ENCODE assay signal across 1 cellular context in genomic region chr4:98658287-98659105, GRCh38.
TF ChIP-seq lines count a peak whose summit lies in the region.

Gene TSPAN5 (minus strand): TSS chr4:98658611.

TF ChIP-seq in HepG2, 621 proteins besides CTCF, POLR2A, EP300 and RAD21 (continued from another document):
- TF ChIP-seq UBTF (CRISPR knock-in tag; IDR thresholded peaks at IDR 0.05) (peak; percentile 59; the same call in 1 of the 2 replicates), RXRB (CRISPR knock-in tag; IDR thresholded peaks at IDR 0.05; ENCODE audit: borderline replicate concordance) (no peak), MTF2 (CRISPR knock-in tag; IDR thresholded peaks at IDR 0.05; ENCODE audit: borderline replicate concordance) (0 out of 2 replicates have a peak, but pooled peaks have one; percentile 40), RFXAP (CRISPR knock-in tag; IDR thresholded peaks at IDR 0.05; ENCODE audit: borderline replicate concordance) (no peak), ZKSCAN5 (CRISPR knock-in tag; IDR thresholded peaks at IDR 0.05) (no peak), ZC3H13 (CRISPR knock-in tag; IDR thresholded peaks at IDR 0.05) (no peak), ZNF142 (CRISPR knock-in tag; IDR thresholded peaks at IDR 0.05) (peak; percentile 26; the same call in 1 of the 2 replicates), HNF4G (IDR thresholded peaks at IDR 0.05; ENCODE audit: borderline replicate concordance, low read depth, low read length) (no peak), HNF4G (CRISPR knock-in tag; IDR thresholded peaks at IDR 0.05; ENCODE audit: borderline replicate concordance, low read depth) (no peak), TEF (CRISPR knock-in tag; IDR thresholded peaks at IDR 0.05) (no peak), SRSF1 (optimal IDR thresholded peaks at IDR 0.05; ENCODE audit: low read depth, low read length) (no peak), ZNF777 (CRISPR knock-in tag; IDR thresholded peaks at IDR 0.05) (peak; percentile 70; the same call in 1 of the 2 replicates), ZBTB14 (CRISPR knock-in tag; IDR thresholded peaks at IDR 0.05) (peak; percentile 33; the same call in 1 of the 2 replicates), MAFG (CRISPR knock-in tag; IDR thresholded peaks at IDR 0.05) (no peak), ZNF687 (CRISPR knock-in tag; IDR thresholded peaks at IDR 0.05) (peak; percentile 45), ZNF75D (CRISPR knock-in tag; IDR thresholded peaks at IDR 0.05; ENCODE audit: borderline replicate concordance) (no peak), ZNF512 (CRISPR knock-in tag; IDR thresholded peaks at IDR 0.05) (no peak), SOX5 (CRISPR knock-in tag; IDR thresholded peaks at IDR 0.05; ENCODE audit: borderline replicate concordance) (no peak), ZBTB33 (CRISPR knock-in tag; IDR thresholded peaks at IDR 0.05) (no peak)
TF ChIP-seq in HepG2: peak in this region for 7.
